ENCODE assay signal across 1 cellular context in the genomic region with DNA sequence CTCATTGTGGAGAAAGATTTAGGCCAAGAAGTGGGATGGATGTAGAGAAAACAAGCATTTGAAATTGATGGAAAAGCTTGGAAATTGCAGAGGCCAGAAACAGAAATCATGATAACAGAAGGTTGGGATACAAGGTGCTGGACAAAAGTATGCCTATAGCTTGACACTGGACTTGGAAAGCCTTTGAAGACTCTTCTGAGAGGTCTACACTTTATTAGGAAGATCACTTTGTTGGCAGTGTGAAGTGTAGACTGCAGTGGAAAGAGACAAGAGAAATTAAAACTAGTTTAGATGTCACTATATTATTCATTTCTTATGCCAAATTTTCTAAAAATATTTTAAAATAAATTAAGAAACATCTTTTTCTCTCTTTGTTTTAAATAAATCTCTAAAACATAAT.
TF ChIP-seq lines count a peak whose summit lies in the region.

No MANE protein-coding gene starts in this region.

TF ChIP-seq in HCT116, 20 proteins besides CTCF, POLR2A, EP300 and RAD21 (continued from another document):
- TF ChIP-seq, protein P1, sequence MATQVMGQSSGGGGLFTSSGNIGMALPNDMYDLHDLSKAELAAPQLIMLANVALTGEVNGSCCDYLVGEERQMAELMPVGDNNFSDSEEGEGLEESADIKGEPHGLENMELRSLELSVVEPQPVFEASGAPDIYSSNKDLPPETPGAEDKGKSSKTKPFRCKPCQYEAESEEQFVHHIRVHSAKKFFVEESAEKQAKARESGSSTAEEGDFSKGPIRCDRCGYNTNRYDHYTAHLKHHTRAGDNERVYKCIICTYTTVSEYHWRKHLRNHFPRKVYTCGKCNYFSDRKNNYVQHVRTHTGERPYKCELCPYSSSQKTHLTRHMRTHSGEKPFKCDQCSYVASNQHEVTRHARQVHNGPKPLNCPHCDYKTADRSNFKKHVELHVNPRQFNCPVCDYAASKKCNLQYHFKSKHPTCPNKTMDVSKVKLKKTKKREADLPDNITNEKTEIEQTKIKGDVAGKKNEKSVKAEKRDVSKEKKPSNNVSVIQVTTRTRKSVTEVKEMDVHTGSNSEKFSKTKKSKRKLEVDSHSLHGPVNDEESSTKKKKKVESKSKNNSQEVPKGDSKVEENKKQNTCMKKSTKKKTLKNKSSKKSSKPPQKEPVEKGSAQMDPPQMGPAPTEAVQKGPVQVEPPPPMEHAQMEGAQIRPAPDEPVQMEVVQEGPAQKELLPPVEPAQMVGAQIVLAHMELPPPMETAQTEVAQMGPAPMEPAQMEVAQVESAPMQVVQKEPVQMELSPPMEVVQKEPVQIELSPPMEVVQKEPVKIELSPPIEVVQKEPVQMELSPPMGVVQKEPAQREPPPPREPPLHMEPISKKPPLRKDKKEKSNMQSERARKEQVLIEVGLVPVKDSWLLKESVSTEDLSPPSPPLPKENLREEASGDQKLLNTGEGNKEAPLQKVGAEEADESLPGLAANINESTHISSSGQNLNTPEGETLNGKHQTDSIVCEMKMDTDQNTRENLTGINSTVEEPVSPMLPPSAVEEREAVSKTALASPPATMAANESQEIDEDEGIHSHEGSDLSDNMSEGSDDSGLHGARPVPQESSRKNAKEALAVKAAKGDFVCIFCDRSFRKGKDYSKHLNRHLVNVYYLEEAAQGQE (IDR thresholded peaks at IDR 0.05; ENCODE audit: low read depth), result no peak
